Comparison of ENCODE assay signal across 12 cellular contexts in genomic region chr9:38171538-38171884, GRCh38.
"Had no signal": no experiment of that assay in that cellular context is flagged by ENCODE, and none has a peak within 500 bp of the region (broad histone marks: within the 10 kb centered on the region; RNA-seq: fewer than 3 reads in every experiment).

No MANE protein-coding gene starts in this region.

- FAIRE-seq: frontal cortex had no signal

- H3K9me3 ChIP-seq: testis had no signal

- H3K4me1 ChIP-seq: sigmoid colon, stomach, testis had no signal

- DNase-seq: activated CD4-positive, alpha-beta T cell treated with anti-CD3 and anti-CD28 coated beads, Interleukin-2, amount 10 ng/mL, durations not matched to agents 24 days and 14 days; activated CD4-positive, CD25-positive, alpha-beta regulatory T cell; activated CD8-positive, alpha-beta memory T cell treated with anti-CD3 and anti-CD28 coated beads, Interleukin-2, amount 50 U/mL, for 48 hours; activated naive CD8-positive, alpha-beta T cell treated with anti-CD3 and anti-CD28 coated beads for 36 hours; amygdala; heart left ventricle; left colon; sigmoid colon; testis had no signal

- ATAC-seq: heart left ventricle, left colon had no signal

- H3K27me3 ChIP-seq: sigmoid colon, stomach, testis had no signal

- H3K4me3 ChIP-seq: coronary artery, heart left ventricle, sigmoid colon, stomach, testis had no signal

- H3K27ac ChIP-seq: coronary artery, sigmoid colon, stomach, testis had no signal

- H3K36me3 ChIP-seq: heart left ventricle, sigmoid colon, stomach had no signal
